Comparison of ENCODE assay signal across 18 cellular contexts in genomic region chr6:37667050-37667814, GRCh38. TPM values are rescaled to one million over a fixed set of nuclear protein-coding genes. Genes with fewer than 3 reads are reported as not detected.
DNase-seq lines count a peak whose midpoint lies in the region; ATAC-seq and TF ChIP-seq lines count a peak whose summit lies in the region.
"Had no signal": no experiment of that assay in that cellular context is flagged by ENCODE, and none has a peak within 500 bp of the region (broad histone marks: within the 10 kb centered on the region; RNA-seq: fewer than 3 reads in every experiment).

No MANE protein-coding gene starts in this region.

- peaks cover 14% of the 10 kb centered on the region for H3K4me1 Mint-ChIP-seq in chondrocyte (ENCODE audit: low read depth)

- no peaks in the 10 kb centered on the region for H3K9me3 Mint-ChIP-seq in chondrocyte (ENCODE audit: low read depth)

- H3K4me3 ChIP-seq in SJCRH30 = no peak overlapping the region
- no peak overlapping the region for H3K4me3 ChIP-seq in BE2C (ENCODE audit: low read depth, low read length)
- H3K4me3 ChIP-seq: skin epidermis, tibial artery had no signal

- no peak overlapping the region for H3K27ac ChIP-seq in SJCRH30
- H3K27ac ChIP-seq: C4-2B, skin epidermis, tibial artery had no signal

- no peak for ATAC-seq in GM21576 (IDR thresholded peaks at IDR 0.05; ENCODE audit: unreplicated experiment)
- ATAC-seq: left ventricle myocardium superior, T-helper 17 cell had no signal

- TF ChIP-seq CTCF in chondrocyte (IDR thresholded peaks at IDR 0.05) = no peak
- TF ChIP-seq CTCF in BE2C (IDR thresholded peaks at IDR 0.05; ENCODE audit: low read depth, low read length) = no peak

- H3K4me1 ChIP-seq in SJCRH30 (peaks cover 8% of the 10 kb centered on the region; the same call in 1 of the 2 replicates), BE2C (peaks cover 28% of the 10 kb centered on the region)
- H3K4me1 ChIP-seq: tibial artery had no signal

- H3K4me3 Mint-ChIP-seq in chondrocyte (ENCODE audit: unreplicated experiment) = no peak overlapping the region
- H3K4me3 Mint-ChIP-seq: T-helper 17 cell had no signal

- H3K27me3 Mint-ChIP-seq in chondrocyte (ENCODE audit: low read depth) = no peaks in the 10 kb centered on the region

- no peaks in the 10 kb centered on the region for H3K36me3 Mint-ChIP-seq in chondrocyte (ENCODE audit: low read depth)

- no peaks in the 10 kb centered on the region for H3K27me3 ChIP-seq in SJCRH30
- H3K27me3 ChIP-seq in BE2C = no peaks in the 10 kb centered on the region
- H3K27me3 ChIP-seq: tibial artery had no signal

- H3K9me3 ChIP-seq in SJCRH30 (replicated peaks) (no peaks in the 10 kb centered on the region), BE2C (no peaks in the 10 kb centered on the region)
- H3K9me3 ChIP-seq: tibial artery had no signal

- DNase-seq in GM04503 (ENCODE audit: low read depth) (peak; percentile 26), OCI-M2 (lab: John Stamatoyannopoulos, UW; ENCODE audit: unreplicated experiment) (peak; percentile 46), chondrocyte (ENCODE audit: low spot score) (peak; percentile 54), mucosa of gallbladder (ENCODE audit: low spot score) (peak; percentile 18), SJCRH30 (no peak), BE2C (no peak)
- DNase-seq: activated CD8-positive, alpha-beta memory T cell treated with anti-CD3 and anti-CD28 coated beads, Interleukin-2, amount 50 U/mL, for 48 hours; activated naive CD4-positive, alpha-beta T cell; DMS79; effector CD4-positive, alpha-beta T cell; left ventricle myocardium superior; NCI-H1417; NK-92 treated with Interleukin-12 subunit alpha and Interleukin-12 subunit beta, amount 100 ng/mL, for 24 hours; T-helper 17 cell; tibial artery had no signal

- no peak overlapping the region for H3K27ac Mint-ChIP-seq in chondrocyte (ENCODE audit: unreplicated experiment)
- H3K27ac Mint-ChIP-seq: T-helper 17 cell had no signal

- H3K36me3 ChIP-seq in SJCRH30 (no peaks in the 10 kb centered on the region), BE2C (peaks cover 3% of the 10 kb centered on the region; the same call in 1 of the 2 replicates)

RNA-seq across cellular contexts. Expression of gene MDGA1, which starts 30.5 kb away (rescaled TPM):
- total RNA-seq in chondrocyte = 17.3 to 30.2 TPM (median 22.5 TPM) in 3 replicates
- total RNA-seq in mucosa of gallbladder = 11.5 TPM
- total RNA-seq in SJCRH30 (2014; rRNA removed; shearing (Covaris generic)) = 3.3 and 4.8 TPM in 2 replicates
- 1.9 TPM for polyA plus RNA-seq in BE2C (2012; ENCODE audit: insufficient read depth, insufficient read length, low read depth)

Comparison
In these comparisons a context has a peak if more than half of its experiments do, and no peak if none do; other contexts are left out.
1. DNase-seq: peak in GM04503 (single experiment), OCI-M2 (single experiment), chondrocyte (single experiment) and mucosa of gallbladder (single experiment); none in SJCRH30 (0 of 2) and BE2C (single experiment).